ENCODE assay signal across 9 cellular contexts in genomic region chr6:47165918-47166317, GRCh38.
DNase-seq lines count a peak whose midpoint lies in the region; ATAC-seq and TF ChIP-seq lines count a peak whose summit lies in the region.
"Had no signal": no experiment of that assay in that cellular context is flagged by ENCODE, and none has a peak within 500 bp of the region (broad histone marks: within the 10 kb centered on the region; RNA-seq: fewer than 3 reads in every experiment).

No MANE protein-coding gene starts in this region.

- TF ChIP-seq CTCF in choroid plexus epithelial cell (conservative IDR thresholded peaks at IDR 0.05; ENCODE audit: low read depth, low read length) (no peak), WERI-Rb-1 (IDR thresholded peaks at IDR 0.05; ENCODE audit: low read depth, low read length) (no peak)

- H3K4me3 ChIP-seq in choroid plexus epithelial cell (ENCODE audit: low read depth, low read length) (no peak overlapping the region), WERI-Rb-1 (ENCODE audit: low read depth, low read length) (no peak overlapping the region)

- no peaks in the 10 kb centered on the region for H3K36me3 ChIP-seq in WERI-Rb-1

- peak; percentile 82 for ATAC-seq in GM18499 (IDR thresholded peaks at IDR 0.05; ENCODE audit: insufficient read depth, unreplicated experiment)
- peak; percentile 81 for ATAC-seq in GM21447 (IDR thresholded peaks at IDR 0.05; ENCODE audit: unreplicated experiment)
- peak; percentile 82 for ATAC-seq in HG03280 (IDR thresholded peaks at IDR 0.05; ENCODE audit: unreplicated experiment)

- H3K9me3 Mint-ChIP-seq in activated T-helper 2 cell treated with anti-CD3 and anti-CD28 coated beads, Interferon-gamma antibody, Interleukin-2, Interleukin-4, amounts not matched to agents 10 μg/mL and 5 μg/mL and 100 μg/mL, durations not matched to agents 14 hours and 24 hours and 36 hours = no peaks in the 10 kb centered on the region

- H3K27ac Mint-ChIP-seq in activated T-helper 2 cell treated with anti-CD3 and anti-CD28 coated beads, Interferon-gamma antibody, Interleukin-2, Interleukin-4, amounts not matched to agents 10 μg/mL and 5 μg/mL and 100 μg/mL, durations not matched to agents 14 hours and 24 hours and 36 hours = no peak overlapping the region

- H3K4me3 Mint-ChIP-seq in activated T-helper 2 cell treated with anti-CD3 and anti-CD28 coated beads, Interferon-gamma antibody, Interleukin-2, Interleukin-4, amounts not matched to agents 10 μg/mL and 5 μg/mL and 100 μg/mL, durations not matched to agents 14 hours and 24 hours and 36 hours (ENCODE audit: low read depth) = no peak overlapping the region

- DNase-seq in choroid plexus epithelial cell (ENCODE audit: low read depth) = peak; percentile 55
- DNase-seq in DMS114 treated with DMSO at 0.1 percent for 48 hours (lab: John Stamatoyannopoulos, UW; ENCODE audit: unreplicated experiment) = no peak
- DNase-seq in WERI-Rb-1 = no peak
- DNase-seq in NCI-H1417 treated with DMSO at 0.1 percent for 48 hours (lab: John Stamatoyannopoulos, UW) = no peak
- no peak for DNase-seq in activated T-helper 2 cell treated with anti-CD3 and anti-CD28 coated beads, Interferon-gamma antibody, Interleukin-2, Interleukin-4, amounts not matched to agents 10 μg/mL and 5 μg/mL and 100 μg/mL, durations not matched to agents 14 hours and 24 hours and 36 hours (ENCODE audit: low spot score)
- DNase-seq: NCI-H510A had no signal

- no peaks in the 10 kb centered on the region for H3K9me3 ChIP-seq in WERI-Rb-1 (ENCODE audit: severe bottlenecking)

- no peaks in the 10 kb centered on the region for H3K27me3 ChIP-seq in WERI-Rb-1 (ENCODE audit: insufficient read depth, low read depth, severe bottlenecking)

- no peak overlapping the region for H3K27ac ChIP-seq in WERI-Rb-1

- no peaks in the 10 kb centered on the region for H3K27me3 Mint-ChIP-seq in activated T-helper 2 cell treated with anti-CD3 and anti-CD28 coated beads, Interferon-gamma antibody, Interleukin-2, Interleukin-4, amounts not matched to agents 10 μg/mL and 5 μg/mL and 100 μg/mL, durations not matched to agents 14 hours and 24 hours and 36 hours (ENCODE audit: low read depth)

- intact Hi-C loops in activated T-helper 2 cell treated with anti-CD3 and anti-CD28 coated beads, Interferon-gamma antibody, Interleukin-2, Interleukin-4, amounts not matched to agents 10 μg/mL and 5 μg/mL and 100 μg/mL, durations not matched to agents 14 hours and 24 hours and 36 hours (cut with micrococcal nuclease) = no loop called here

- no peaks in the 10 kb centered on the region for H3K4me1 Mint-ChIP-seq in activated T-helper 2 cell treated with anti-CD3 and anti-CD28 coated beads, Interferon-gamma antibody, Interleukin-2, Interleukin-4, amounts not matched to agents 10 μg/mL and 5 μg/mL and 100 μg/mL, durations not matched to agents 14 hours and 24 hours and 36 hours (ENCODE audit: low read depth)

- no peaks in the 10 kb centered on the region for H3K36me3 Mint-ChIP-seq in activated T-helper 2 cell treated with anti-CD3 and anti-CD28 coated beads, Interferon-gamma antibody, Interleukin-2, Interleukin-4, amounts not matched to agents 10 μg/mL and 5 μg/mL and 100 μg/mL, durations not matched to agents 14 hours and 24 hours and 36 hours (ENCODE audit: low read depth)
